1 cellular context compared by ENCODE assay signal in genomic region chr2:197869030-197869429, GRCh38.
A peak's percentile ranks its signal among the peaks of the same experiment; 100 is the strongest.
TF ChIP-seq lines count a peak whose summit lies in the region.

No MANE protein-coding gene starts in this region.

TF ChIP-seq in SK-N-SH, 30 proteins besides CTCF, POLR2A, EP300 and RAD21:
- TF ChIP-seq EZH2phosphoT487 (IDR thresholded peaks at IDR 0.05; ENCODE audit: borderline replicate concordance, low read depth) = no peak
- TF ChIP-seq TCF12 (IDR thresholded peaks at IDR 0.05) = peak; percentile 49
- TF ChIP-seq USF2 (IDR thresholded peaks at IDR 0.05; ENCODE audit: borderline replicate concordance, low read depth, low read length) = no peak
- TF ChIP-seq MEF2A (IDR thresholded peaks at IDR 0.05; ENCODE audit: borderline replicate concordance, low read depth) = no peak
TF ChIP-seq in SK-N-SH: peak in this region for 1.
